ENCODE assay signal across 1 cellular context in the genomic region with DNA sequence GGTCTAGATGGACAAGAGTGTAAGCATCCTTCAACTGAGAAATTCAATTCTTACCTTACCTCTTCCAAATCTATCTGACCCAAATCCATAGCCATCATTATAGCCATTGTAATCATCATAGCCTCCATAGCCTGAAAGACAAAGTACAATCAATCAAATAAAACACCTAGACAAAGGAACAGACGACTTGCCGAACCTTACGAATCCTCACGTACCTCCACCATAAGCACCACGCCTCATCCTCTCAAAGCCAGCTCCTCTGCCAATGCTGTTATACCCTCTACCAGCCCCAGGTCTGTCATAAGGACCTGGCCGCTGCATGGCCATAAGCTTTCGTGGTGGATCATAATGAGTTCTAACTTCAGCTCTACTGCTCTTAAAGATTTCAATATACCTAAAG.
TF ChIP-seq lines count a peak whose summit lies in the region.

No MANE protein-coding gene starts in this region.

TF ChIP-seq in GM12878, 131 proteins besides CTCF, POLR2A, EP300 and RAD21 (continued from another document):
- TF ChIP-seq, protein P1, sequence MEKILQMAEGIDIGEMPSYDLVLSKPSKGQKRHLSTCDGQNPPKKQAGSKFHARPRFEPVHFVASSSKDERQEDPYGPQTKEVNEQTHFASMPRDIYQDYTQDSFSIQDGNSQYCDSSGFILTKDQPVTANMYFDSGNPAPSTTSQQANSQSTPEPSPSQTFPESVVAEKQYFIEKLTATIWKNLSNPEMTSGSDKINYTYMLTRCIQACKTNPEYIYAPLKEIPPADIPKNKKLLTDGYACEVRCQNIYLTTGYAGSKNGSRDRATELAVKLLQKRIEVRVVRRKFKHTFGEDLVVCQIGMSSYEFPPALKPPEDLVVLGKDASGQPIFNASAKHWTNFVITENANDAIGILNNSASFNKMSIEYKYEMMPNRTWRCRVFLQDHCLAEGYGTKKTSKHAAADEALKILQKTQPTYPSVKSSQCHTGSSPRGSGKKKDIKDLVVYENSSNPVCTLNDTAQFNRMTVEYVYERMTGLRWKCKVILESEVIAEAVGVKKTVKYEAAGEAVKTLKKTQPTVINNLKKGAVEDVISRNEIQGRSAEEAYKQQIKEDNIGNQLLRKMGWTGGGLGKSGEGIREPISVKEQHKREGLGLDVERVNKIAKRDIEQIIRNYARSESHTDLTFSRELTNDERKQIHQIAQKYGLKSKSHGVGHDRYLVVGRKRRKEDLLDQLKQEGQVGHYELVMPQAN (conservative IDR thresholded peaks at IDR 0.05) = no peak
